ENCODE assay signal across 32 cellular contexts in genomic region chr3:128506721-128507120, GRCh38. TPM values are rescaled to one million over a fixed set of nuclear protein-coding genes. Genes with fewer than 3 reads are reported as not detected.
"Had no signal": no experiment of that assay in that cellular context is flagged by ENCODE, and none has a peak within 500 bp of the region (broad histone marks: within the 10 kb centered on the region; RNA-seq: fewer than 3 reads in every experiment).

No MANE protein-coding gene starts in this region.

- H3K4me1 ChIP-seq: adrenal gland, body of pancreas, SJCRH30 had no signal

- H3K4me3 ChIP-seq: adrenal gland, body of pancreas, SJCRH30, SK-N-MC had no signal

- H3K4me3 Mint-ChIP-seq: activated CD4-positive, alpha-beta memory T cell treated with anti-CD3 and anti-CD28 coated beads for 36 hours; activated naive CD4-positive, alpha-beta T cell treated with anti-CD3 and anti-CD28 coated beads for 36 hours; activated T-cell treated with anti-CD3 and anti-CD28 coated beads, Interleukin-2, amount 50 U/mL, for 24 hours had no signal

- H3K36me3 ChIP-seq: adrenal gland, SJCRH30 had no signal

- H3K9me3 ChIP-seq: adrenal gland, body of pancreas, SJCRH30 had no signal

- ATAC-seq: activated naive CD4-positive, alpha-beta T cell treated with anti-CD3 and anti-CD28 coated beads, Interleukin-2, amount 50 U/mL, for 72 hours; body of pancreas had no signal

- H3K27ac Mint-ChIP-seq: activated CD4-positive, alpha-beta memory T cell treated with anti-CD3 and anti-CD28 coated beads for 36 hours; activated naive CD4-positive, alpha-beta T cell treated with anti-CD3 and anti-CD28 coated beads for 36 hours; activated naive CD4-positive, alpha-beta T cell treated with anti-CD3 and anti-CD28 coated beads, Interleukin-2, amount 50 U/mL, for 72 hours; activated T-cell treated with anti-CD3 and anti-CD28 coated beads, Interleukin-2, amount 50 U/mL, for 24 hours; activated T-helper 2 cell treated with anti-CD3 and anti-CD28 coated beads, Interferon-gamma antibody, Interleukin-2, Interleukin-4, amounts not matched to agents 10 μg/mL and 5 μg/mL and 100 μg/mL, durations not matched to agents 14 hours and 24 hours and 36 hours had no signal

- H3K9me3 Mint-ChIP-seq: activated CD4-positive, alpha-beta memory T cell treated with anti-CD3 and anti-CD28 coated beads for 36 hours; activated naive CD4-positive, alpha-beta T cell treated with anti-CD3 and anti-CD28 coated beads for 36 hours; activated naive CD4-positive, alpha-beta T cell treated with anti-CD3 and anti-CD28 coated beads, Interleukin-2, amount 50 U/mL, for 72 hours; activated T-cell treated with anti-CD3 and anti-CD28 coated beads, Interleukin-2, amount 50 U/mL, for 24 hours; activated T-helper 2 cell treated with anti-CD3 and anti-CD28 coated beads, Interferon-gamma antibody, Interleukin-2, Interleukin-4, amounts not matched to agents 10 μg/mL and 5 μg/mL and 100 μg/mL, durations not matched to agents 14 hours and 24 hours and 36 hours had no signal

- DNase-seq: activated CD4-positive, alpha-beta memory T cell treated with anti-CD3 and anti-CD28 coated beads for 36 hours; activated CD4-positive, alpha-beta T cell treated with anti-CD3 and anti-CD28 coated beads, Interleukin-2, amount 50 U/mL, for 1 hour; activated CD8-positive, alpha-beta memory T cell treated with anti-CD3 and anti-CD28 coated beads for 24 hours; activated gamma-delta T cell treated with Interleukin-2 at 50 U/mL for 16 hours; activated naive CD4-positive, alpha-beta T cell treated with anti-CD3 and anti-CD28 coated beads for 36 hours; activated T-cell treated with anti-CD3 and anti-CD28 coated beads, Interleukin-2, amount 50 U/mL, for 24 hours; adrenal gland; body of pancreas; caudate nucleus; Kasumi-1; KG1; NCI-H1092 treated with DMSO at 0.1 percent for 48 hours; NCI-H1417; NCI-H146; NCI-H187; NCI-H2029 treated with DMSO at 0.1 percent for 48 hours; NCI-H2107; NCI-H2171; NCI-H226; NCI-H446 treated with DMSO at 0.1 percent for 48 hours; NCI-H524; SHP77; SJCRH30; T1000 had no signal

- H3K27me3 ChIP-seq: adrenal gland, body of pancreas, SJCRH30 had no signal

- H3K27ac ChIP-seq: adrenal gland, body of pancreas, SJCRH30, SK-N-MC had no signal

- H3K36me3 Mint-ChIP-seq: activated CD4-positive, alpha-beta memory T cell treated with anti-CD3 and anti-CD28 coated beads for 36 hours; activated naive CD4-positive, alpha-beta T cell treated with anti-CD3 and anti-CD28 coated beads, Interleukin-2, amount 50 U/mL, for 72 hours had no signal

RNA-seq across cellular contexts. Expression of gene GATA2, which starts 13.7 kb away (rescaled TPM):
- total RNA-seq: activated CD4-positive, alpha-beta memory T cell treated with anti-CD3 and anti-CD28 coated beads for 36 hours; T-helper 2 cell treated with Interferon-gamma antibody and Interleukin-4, amounts not matched to agents 100 ng/mL and 5 ng/mL, for 36 hours had no signal

RNA-seq across cellular contexts. Expression of gene DNAJB8, which starts 40.0 kb away (rescaled TPM):
- total RNA-seq: activated CD4-positive, alpha-beta memory T cell treated with anti-CD3 and anti-CD28 coated beads for 36 hours; activated naive CD4-positive, alpha-beta T cell treated with anti-CD3 and anti-CD28 coated beads for 36 hours; activated naive CD4-positive, alpha-beta T cell treated with anti-CD3 and anti-CD28 coated beads, Interleukin-2, amount 50 U/mL, for 72 hours; activated T-helper 2 cell treated with anti-CD3 and anti-CD28 coated beads, Interferon-gamma antibody, Interleukin-2, Interleukin-4, amounts not matched to agents 10 μg/mL and 5 μg/mL and 100 μg/mL, durations not matched to agents 14 hours and 24 hours and 36 hours; adrenal gland; astrocyte; body of pancreas; bronchial epithelial cell; RPMI7951; SJCRH30; T-helper 1 cell treated with Interleukin-12 subunit alpha and Interleukin-12 subunit beta and Interleukin-4 antibody, amounts not matched to agents 30 ng/mL and 1 ng/mL, for 36 hours; T-helper 2 cell treated with Interferon-gamma antibody and Interleukin-4, amounts not matched to agents 100 ng/mL and 5 ng/mL, for 36 hours had no signal
- polyA plus RNA-seq: adrenal gland had no signal
